In the genomic region with DNA sequence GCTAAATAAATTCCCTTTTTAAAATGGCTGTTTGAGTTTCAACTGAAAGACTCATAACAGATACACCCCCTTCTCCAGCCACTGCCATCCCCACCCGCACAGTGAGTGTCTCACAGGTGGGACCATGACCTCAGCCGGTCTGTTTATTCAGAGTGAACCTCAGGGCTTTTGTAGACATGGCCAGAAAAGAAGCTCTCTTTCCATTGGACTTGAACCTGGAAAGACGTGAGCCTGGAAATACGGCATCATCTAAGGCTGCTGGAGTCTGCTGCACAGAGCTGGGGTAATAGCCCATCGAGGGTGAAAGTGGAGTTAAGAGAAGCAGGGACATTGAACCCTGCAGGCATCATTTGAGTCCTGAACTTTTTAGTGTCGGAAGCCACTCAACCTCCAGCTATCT, we compare ENCODE assay signal across 29 cellular contexts.
"Had no signal": no experiment of that assay in that cellular context is flagged by ENCODE, and none has a peak within 500 bp of the region (broad histone marks: within the 10 kb centered on the region; RNA-seq: fewer than 3 reads in every experiment).

No MANE protein-coding gene starts in this region.

- H3K27ac Mint-ChIP-seq: immature natural killer cell, mesothelial cell of epicardium, naive B cell had no signal

- H3K36me3 ChIP-seq: esophagus squamous epithelium, gastrocnemius medialis, heart right ventricle, left ventricle myocardium inferior, lower lobe of right lung had no signal

- H3K36me3 Mint-ChIP-seq: immature natural killer cell, mesothelial cell of epicardium, naive B cell had no signal

- DNase-seq: dermis blood vessel endothelial cell; dorsolateral prefrontal cortex; effector CD4-positive, alpha-beta T cell; effector memory CD4-positive, alpha-beta T cell; erythroblast; esophagus squamous epithelium; foreskin fibroblast; foreskin melanocyte; gastrocnemius medialis; glutamatergic neuron; head of caudate nucleus; heart right ventricle; hypothalamus; immature natural killer cell; islet precursor cell; kidney; kidney glomerular epithelial cell; left colon; left ventricle myocardium inferior; lower lobe of right lung; mesenchymal stem cell; mucosa of descending colon; naive B cell had no signal

- H3K4me1 ChIP-seq: esophagus squamous epithelium, lower lobe of right lung had no signal

- H3K27ac ChIP-seq: coronary artery, dorsolateral prefrontal cortex, epithelial cell of prostate, esophagus squamous epithelium, gastrocnemius medialis, heart right ventricle, left ventricle myocardium inferior, lower lobe of right lung had no signal

- H3K27me3 ChIP-seq: gastrocnemius medialis had no signal

- FAIRE-seq: colon, kidney had no signal

- H3K9me3 ChIP-seq: esophagus squamous epithelium, gastrocnemius medialis, lower lobe of right lung, mucosa of descending colon had no signal

- ATAC-seq: esophagus mucosa, gastrocnemius medialis, heart right ventricle, left colon, left lobe of liver, lower lobe of right lung, mucosa of descending colon had no signal

- H3K4me3 ChIP-seq: coronary artery, dorsolateral prefrontal cortex, esophagus squamous epithelium, gastrocnemius medialis, heart right ventricle, left ventricle myocardium inferior, lower lobe of right lung, mucosa of descending colon had no signal

- H3K4me3 Mint-ChIP-seq: immature natural killer cell, mesothelial cell of epicardium, naive B cell had no signal

- H3K4me1 Mint-ChIP-seq: immature natural killer cell, naive B cell had no signal

- H3K9me3 Mint-ChIP-seq: immature natural killer cell, mesothelial cell of epicardium had no signal
